22 cellular contexts compared by ENCODE assay signal in the genomic region with DNA sequence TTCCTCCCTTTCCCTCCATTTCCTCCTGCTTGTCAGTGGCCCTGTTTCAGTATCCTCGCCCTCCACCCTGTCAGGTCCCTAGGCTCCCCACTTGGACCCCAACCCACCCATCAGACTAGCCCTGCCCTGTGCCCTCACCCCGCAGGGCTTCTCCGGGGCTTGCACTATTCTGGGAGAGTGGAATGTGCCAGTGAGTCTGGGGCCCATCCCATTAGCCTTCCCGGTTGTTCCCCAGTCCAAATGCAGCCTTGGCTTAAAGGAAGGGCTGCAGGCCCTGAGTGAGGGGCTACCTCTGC.
"Had no signal": no experiment of that assay in that cellular context is flagged by ENCODE, and none has a peak within 500 bp of the region (broad histone marks: within the 10 kb centered on the region; RNA-seq: fewer than 3 reads in every experiment).

No MANE protein-coding gene starts in this region.

- ATAC-seq: natural killer cell; right cardiac atrium; stimulated activated naive CD8-positive, alpha-beta T cell treated with anti-CD3 and anti-CD28 coated beads, Interleukin-15, Interleukin-2, amounts not matched to agents 100 U/mL and 50 U/mL, for 24 hours had no signal

- DNase-seq: activated CD4-positive, alpha-beta T cell treated with anti-CD3 and anti-CD28 coated beads for 4 hours; activated CD4-positive, alpha-beta T cell treated with anti-CD3 and anti-CD28 coated beads, Interleukin-2, amount 50 U/mL, for 4 hours; activated gamma-delta T cell treated with Interleukin-2 at 50 U/mL for 16 hours; activated naive CD4-positive, alpha-beta T cell treated with anti-CD3 and anti-CD28 coated beads, Interleukin-2, amount 50 U/mL, for 16 hours; activated T-cell treated with anti-CD3 and anti-CD28 coated beads for 4 hours; amniotic stem cell; brain microvascular endothelial cell; esophagus squamous epithelium; foreskin melanocyte; right cardiac atrium; stimulated activated CD4-positive, alpha-beta T cell treated with anti-CD3 and anti-CD28 coated beads, Interleukin-2, amount 100 ng/mL, for 48 hours; stimulated activated naive CD8-positive, alpha-beta T cell treated with anti-CD3 and anti-CD28 coated beads, Interleukin-15, Interleukin-2, amounts not matched to agents 100 U/mL and 50 U/mL, for 24 hours; testis; transverse colon; uterus had no signal

- H3K9me3 ChIP-seq: esophagus squamous epithelium, testis, transverse colon, uterus had no signal

- H3K27ac Mint-ChIP-seq: activated T-helper 1 cell treated with anti-CD3 and anti-CD28 coated beads, Interleukin-12 subunit alpha, Interleukin-12 subunit beta, Interleukin-2, Interleukin-4 antibody, amounts not matched to agents 30 ng/mL and 10 ng/mL and 1 ng/mL, durations not matched to agents 14 hours and 24 hours and 36 hours; dendritic cell treated with granulocyte-macrophage colony-stimulating factor and Interleukin-4, amounts not matched to agents 40 ng/mL and 50 ng/mL, for 4 days; memory B cell; natural killer cell; neural progenitor cell had no signal

- H3K9me3 Mint-ChIP-seq: activated T-helper 1 cell treated with anti-CD3 and anti-CD28 coated beads, Interleukin-12 subunit alpha, Interleukin-12 subunit beta, Interleukin-2, Interleukin-4 antibody, amounts not matched to agents 30 ng/mL and 10 ng/mL and 1 ng/mL, durations not matched to agents 14 hours and 24 hours and 36 hours; dendritic cell treated with granulocyte-macrophage colony-stimulating factor and Interleukin-4, amounts not matched to agents 40 ng/mL and 50 ng/mL, for 4 days; memory B cell; natural killer cell; neural progenitor cell had no signal

- H3K4me1 ChIP-seq: neural progenitor cell, uterus had no signal

- H3K36me3 Mint-ChIP-seq: memory B cell, natural killer cell, neural progenitor cell had no signal

- H3K4me3 Mint-ChIP-seq: activated T-helper 1 cell treated with anti-CD3 and anti-CD28 coated beads, Interleukin-12 subunit alpha, Interleukin-12 subunit beta, Interleukin-2, Interleukin-4 antibody, amounts not matched to agents 30 ng/mL and 10 ng/mL and 1 ng/mL, durations not matched to agents 14 hours and 24 hours and 36 hours; dendritic cell treated with granulocyte-macrophage colony-stimulating factor and Interleukin-4, amounts not matched to agents 40 ng/mL and 50 ng/mL, for 4 days; memory B cell; natural killer cell; neural progenitor cell had no signal

- H3K27me3 ChIP-seq: brain microvascular endothelial cell, esophagus squamous epithelium, neural progenitor cell, testis, transverse colon, uterus had no signal

- H3K36me3 ChIP-seq: brain microvascular endothelial cell, esophagus squamous epithelium, neural progenitor cell, transverse colon, uterus had no signal

- H3K27me3 Mint-ChIP-seq: dendritic cell treated with granulocyte-macrophage colony-stimulating factor and Interleukin-4, amounts not matched to agents 40 ng/mL and 50 ng/mL, for 4 days; memory B cell had no signal

- H3K27ac ChIP-seq: brain microvascular endothelial cell, epithelial cell of prostate, esophagus squamous epithelium, neural progenitor cell, testis, transverse colon, uterus, VCaP had no signal

- H3K4me3 ChIP-seq: esophagus squamous epithelium, neural progenitor cell, testis, transverse colon, uterus had no signal
